ENCODE assay signal across 8 cellular contexts in genomic region chr9:115524467-115525059, GRCh38.
DNase-seq lines count a peak whose midpoint lies in the region; ATAC-seq, FAIRE-seq and TF ChIP-seq lines count a peak whose summit lies in the region.

No MANE protein-coding gene starts in this region.

- intact Hi-C loops in body of pancreas (cut with DNase I) = no loop called here

- peak; percentile 37 for DNase-seq in DMS153 (lab: John Stamatoyannopoulos, UW)
- peak; percentile 7 for DNase-seq in H7
- peak; percentile 16 for DNase-seq in NCI-H345 treated with DMSO at 0.1 percent for 48 hours (lab: John Stamatoyannopoulos, UW; ENCODE audit: unreplicated experiment)
- peak in 2 of 4 donors; percentile 10 to 21 for DNase-seq in body of pancreas
- DNase-seq in superior temporal gyrus (ENCODE audit: extremely low spot score) = peak; percentile 89

- WGBS in body of pancreas, 2 donors = 15% methylated on average over 3 of the region's 3 CpGs

- H3K4me3 ChIP-seq in H7 (ENCODE audit: insufficient read depth, low read depth, low read length) (no peak overlapping the region), body of pancreas (no peak overlapping the region)

- peaks cover 39% of the 10 kb centered on the region for H3K36me3 ChIP-seq in H7 (replicated peaks; ENCODE audit: control insufficient read depth, insufficient read depth, low read length)
- H3K36me3 ChIP-seq in body of pancreas (replicated peaks in 1 of 2; ENCODE audit: insufficient read depth in 1 of 2, low read depth in 2 of 2) = no peaks in the 10 kb centered on the region

- H3K4me1 ChIP-seq in body of pancreas = no peaks in the 10 kb centered on the region

- peak; percentile 81 for FAIRE-seq in islet of Langerhans (lab: Jason Lieb, UNC)

- no peak for TF ChIP-seq POLR2A in body of pancreas (IDR thresholded peaks at IDR 0.05)

- H3K27ac ChIP-seq in body of pancreas = no peak overlapping the region

- H3K9me3 ChIP-seq in body of pancreas = no peaks in the 10 kb centered on the region

- no peaks in the 10 kb centered on the region for H3K27me3 ChIP-seq in H7 (ENCODE audit: control insufficient read depth, insufficient read depth, low read length)
- no peaks in the 10 kb centered on the region for H3K27me3 ChIP-seq in body of pancreas

- peak; percentile 56 for ATAC-seq in body of pancreas
- no peak for ATAC-seq in GM18868 (IDR thresholded peaks at IDR 0.05; ENCODE audit: unreplicated experiment)
- ATAC-seq in HG03097 (IDR thresholded peaks at IDR 0.05; ENCODE audit: low FRiP score, unreplicated experiment) = no peak

- peak in 6 of 7 experiments; percentile 32 to 46 (median 45) for TF ChIP-seq CTCF in body of pancreas (IDR thresholded peaks at IDR 0.05)
